In genomic region chr1:32992489-32993214, GRCh38 we compare ENCODE assay signal across 1 cellular context.
TF ChIP-seq lines count a peak whose summit lies in the region.

No MANE protein-coding gene starts in this region.

TF ChIP-seq in H1, 55 proteins besides CTCF, POLR2A, EP300 and RAD21 (continued from another document):
- TF ChIP-seq, protein P1, sequence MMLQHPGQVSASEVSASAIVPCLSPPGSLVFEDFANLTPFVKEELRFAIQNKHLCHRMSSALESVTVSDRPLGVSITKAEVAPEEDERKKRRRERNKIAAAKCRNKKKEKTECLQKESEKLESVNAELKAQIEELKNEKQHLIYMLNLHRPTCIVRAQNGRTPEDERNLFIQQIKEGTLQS (IDR thresholded peaks at IDR 0.05; ENCODE audit: insufficient read depth, low read depth, low read length) = no peak
- TF ChIP-seq NANOG (IDR thresholded peaks at IDR 0.05; ENCODE audit: insufficient read depth, low read depth, low read length, poor library complexity, severe bottlenecking) = no peak
- no peak for TF ChIP-seq BACH1 (IDR thresholded peaks at IDR 0.05; ENCODE audit: low read length)
- no peak for TF ChIP-seq BCL11A (IDR thresholded peaks at IDR 0.05; ENCODE audit: low read depth in 2 of 2, low read length in 2 of 2)
- peak; percentile 77; the same call in 1 of the 2 replicates for TF ChIP-seq TEAD4 (IDR thresholded peaks at IDR 0.05; ENCODE audit: low read depth, low read length)
- peak; percentile 43; the same call in 1 of the 2 replicates for TF ChIP-seq SP1 (IDR thresholded peaks at IDR 0.05; ENCODE audit: low read depth, low read length)
- TF ChIP-seq YY1 (IDR thresholded peaks at IDR 0.05; ENCODE audit: low read depth, low read length) = no peak
- TF ChIP-seq EGR1 (IDR thresholded peaks at IDR 0.05; ENCODE audit: borderline replicate concordance, low read depth, low read length) = no peak
- no peak for TF ChIP-seq SRF (IDR thresholded peaks at IDR 0.05; ENCODE audit: low read depth, low read length)
- no peak for TF ChIP-seq KDM4A (IDR thresholded peaks at IDR 0.05; ENCODE audit: low read depth, low read length, severe bottlenecking)
- TF ChIP-seq RNF2 (IDR thresholded peaks at IDR 0.05; ENCODE audit: borderline replicate concordance, low read depth, low read length, missing control alignments, poor library complexity, severe bottlenecking) = no peak
- no peak for TF ChIP-seq CREB1 (IDR thresholded peaks at IDR 0.05)
- TF ChIP-seq, protein P2, sequence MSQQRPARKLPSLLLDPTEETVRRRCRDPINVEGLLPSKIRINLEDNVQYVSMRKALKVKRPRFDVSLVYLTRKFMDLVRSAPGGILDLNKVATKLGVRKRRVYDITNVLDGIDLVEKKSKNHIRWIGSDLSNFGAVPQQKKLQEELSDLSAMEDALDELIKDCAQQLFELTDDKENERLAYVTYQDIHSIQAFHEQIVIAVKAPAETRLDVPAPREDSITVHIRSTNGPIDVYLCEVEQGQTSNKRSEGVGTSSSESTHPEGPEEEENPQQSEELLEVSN (IDR thresholded peaks at IDR 0.05) = no peak
- TF ChIP-seq CTBP2 (IDR thresholded peaks at IDR 0.05; ENCODE audit: borderline replicate concordance, insufficient read depth, insufficient read length, low read length) = no peak
- TF ChIP-seq SUZ12 (IDR thresholded peaks at IDR 0.05; ENCODE audit: low read length) = no peak
- TF ChIP-seq CEBPB (IDR thresholded peaks at IDR 0.05; ENCODE audit: low read depth, low read length) = no peak
- no peak for TF ChIP-seq RFX5 (IDR thresholded peaks at IDR 0.05; ENCODE audit: borderline replicate concordance, low read depth, low read length)
- TF ChIP-seq PHF8 (conservative IDR thresholded peaks at IDR 0.05; ENCODE audit: low read depth, low read length) = no peak
- no peak for TF ChIP-seq RXRA (IDR thresholded peaks at IDR 0.05; ENCODE audit: insufficient read depth, low read depth, low read length)
- no peak for TF ChIP-seq HDAC2 (IDR thresholded peaks at IDR 0.05; ENCODE audit: borderline replicate concordance in 1 of 2, low read depth in 2 of 2, low read length in 2 of 2)
- TF ChIP-seq ASH2L (IDR thresholded peaks at IDR 0.05; ENCODE audit: low read length) = no peak
